In the genomic region with DNA sequence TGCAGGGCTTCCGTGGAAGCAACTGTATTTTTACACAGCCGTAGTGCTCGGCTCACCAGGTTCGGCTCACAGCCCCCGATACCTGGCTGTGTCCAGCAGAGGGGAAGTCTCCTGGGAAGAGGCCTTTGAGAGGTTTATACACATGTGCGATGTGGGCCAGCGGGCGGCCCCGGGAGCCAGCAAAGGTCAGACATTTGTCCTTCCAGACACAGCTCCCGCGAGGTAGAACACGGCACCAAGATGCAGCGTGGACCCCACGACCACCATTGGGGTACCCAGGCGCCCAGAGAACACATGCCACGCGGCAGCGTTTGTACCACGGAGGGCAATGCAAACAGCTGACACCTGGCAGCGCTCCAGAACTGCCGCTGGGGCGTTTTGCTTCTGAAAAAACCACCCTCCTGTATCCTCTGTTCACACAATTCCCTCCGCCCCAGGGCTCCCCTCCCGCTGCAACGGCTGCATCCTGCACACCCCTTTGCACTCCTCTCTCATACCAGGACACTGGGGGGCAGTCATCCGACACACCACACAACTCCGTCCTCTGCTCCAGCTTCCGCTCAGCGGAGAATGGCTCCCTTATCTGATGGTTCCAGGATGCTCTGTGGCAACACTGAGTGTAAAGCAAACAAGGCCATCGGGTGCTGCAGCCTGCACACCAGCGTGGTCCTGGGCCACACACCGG, we compare ENCODE assay signal across 8 cellular contexts.
DNase-seq lines count a peak whose midpoint lies in the region; ATAC-seq, FAIRE-seq and TF ChIP-seq lines count a peak whose summit lies in the region.

No MANE protein-coding gene starts in this region.

- TF ChIP-seq CTCF in GM12872 (IDR thresholded peaks at IDR 0.05; ENCODE audit: insufficient read depth, low read depth, low read length) (peak; percentile 46), astrocyte (IDR thresholded peaks at IDR 0.05; ENCODE audit: insufficient read depth, low read depth, low read length) (peak; percentile 57)

- H3K9me3 ChIP-seq in astrocyte (ENCODE audit: insufficient read depth, low read depth, low read length), result no peaks in the 10 kb centered on the region

- H3K79me2 ChIP-seq in astrocyte (ENCODE audit: insufficient read depth, low read length), result no peaks in the 10 kb centered on the region

- H3K36me3 Mint-ChIP-seq in astrocyte (ENCODE audit: low read depth, unreplicated experiment), result no peaks in the 10 kb centered on the region

- no peak overlapping the region for H3K4me3 ChIP-seq in astrocyte (ENCODE audit: insufficient read depth, low read depth, low read length)

- peak overlapping the region; percentile 68 for H3K4me2 ChIP-seq in astrocyte (ENCODE audit: low read length)

- DNase-seq in NCI-H1417 (lab: John Stamatoyannopoulos, UW) (peak; percentile 65 to 95 (median 88)), T-helper 2 cell (peak in 4 of 5 experiments; percentile 18 to 97 (median 40)), astrocyte (ENCODE audit: low read depth) (peak; percentile 80), hippocampal formation (lab: John Stamatoyannopoulos, UW) (peak; percentile 70 to 82), sciatic nerve (ENCODE audit: low spot score) (peak; percentile 85)

- H4K20me1 ChIP-seq in astrocyte (ENCODE audit: insufficient read depth, low read length), result no peaks in the 10 kb centered on the region

- no peak overlapping the region for H3K27ac Mint-ChIP-seq in astrocyte (ENCODE audit: unreplicated experiment)

- intact Hi-C loops in sciatic nerve (cut with DNase I), result loop anchor here (10.0 kb wide), 1 partner anchor 388 kb away; a partner anchor contains a TSS

- no peak overlapping the region for H3K4me3 Mint-ChIP-seq in astrocyte (ENCODE audit: unreplicated experiment)

- ATAC-seq in sciatic nerve (peak; percentile 98), HG03520 (IDR thresholded peaks at IDR 0.05; ENCODE audit: unreplicated experiment) (no peak), GM21360 (IDR thresholded peaks at IDR 0.05; ENCODE audit: unreplicated experiment) (no peak)

- H3K36me3 ChIP-seq in astrocyte (ENCODE audit: insufficient read depth, low read length), result no peaks in the 10 kb centered on the region

- H3K27me3 Mint-ChIP-seq in astrocyte (ENCODE audit: low read depth, unreplicated experiment), result peaks cover 4% of the 10 kb centered on the region

- peaks cover 17% of the 10 kb centered on the region for H3K4me1 Mint-ChIP-seq in astrocyte (ENCODE audit: low read depth, unreplicated experiment)

- H3K4me1 ChIP-seq in astrocyte (ENCODE audit: insufficient read depth, low read length), result peaks cover 17% of the 10 kb centered on the region

- peak overlapping the region; percentile 70 for H3K27ac ChIP-seq in astrocyte (ENCODE audit: low read depth, low read length)

- H3K9me3 Mint-ChIP-seq in astrocyte (ENCODE audit: unreplicated experiment), result peaks cover 2% of the 10 kb centered on the region

- peaks cover 3% of the 10 kb centered on the region for H3K27me3 ChIP-seq in astrocyte (ENCODE audit: insufficient read depth, low read length)

- peak overlapping the region; percentile 66 for H2AFZ ChIP-seq in astrocyte (ENCODE audit: low read depth, low read length)

- peak overlapping the region; percentile 44 for H3K9ac ChIP-seq in astrocyte (ENCODE audit: low read length)

- no peak for FAIRE-seq in astrocyte (lab: Jason Lieb, UNC)
